In the genomic region with DNA sequence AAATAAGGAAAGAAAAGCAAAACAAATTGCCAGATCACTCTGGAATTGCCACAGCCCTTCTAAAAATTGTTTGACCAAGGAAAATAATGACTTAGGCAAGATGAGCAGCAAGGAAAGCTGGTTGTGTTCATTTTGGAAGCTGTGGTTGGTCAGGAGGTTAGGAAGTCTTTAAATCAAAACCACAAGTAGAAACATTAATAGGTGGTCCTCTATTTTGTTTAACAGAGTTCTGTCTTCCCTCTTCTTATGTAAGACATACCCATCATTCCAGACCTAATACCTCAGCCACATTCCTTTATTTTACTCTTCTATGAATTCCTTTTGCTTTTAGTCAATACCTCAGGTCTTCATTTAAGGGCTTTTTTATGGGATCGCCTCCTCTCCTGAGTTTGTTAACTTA, we compare ENCODE assay signal across 19 cellular contexts.
A peak's percentile ranks its signal among the peaks of the same experiment; 100 is the strongest.
DNase-seq lines count a peak whose midpoint lies in the region; ATAC-seq and TF ChIP-seq lines count a peak whose summit lies in the region.
"Had no signal": no experiment of that assay in that cellular context is flagged by ENCODE, and none has a peak within 500 bp of the region (broad histone marks: within the 10 kb centered on the region; RNA-seq: fewer than 3 reads in every experiment).

No MANE protein-coding gene starts in this region.

- peak; percentile 74 for DNase-seq in HFFc6
- no peak for DNase-seq in brain microvascular endothelial cell
- DNase-seq in iris pigment epithelial cell (ENCODE audit: low read depth): peak; percentile 79
- no peak for DNase-seq in thoracic aorta (ENCODE audit: low spot score)
- no peak for DNase-seq in UCSD-AML1 (lab: John Stamatoyannopoulos, UW; ENCODE audit: unreplicated experiment)
- no peak for DNase-seq in DMS153 (lab: John Stamatoyannopoulos, UW)
- no peak for DNase-seq in medulla oblongata (ENCODE audit: extremely low spot score)
- DNase-seq: activated B cell treated with CpG ODN at 0.5 μM for 24 hours; activated CD8-positive, alpha-beta memory T cell treated with anti-CD3 and anti-CD28 coated beads, Interleukin-2, amount 50 U/mL, for 48 hours; gastrocnemius medialis; NCI-H1930; NK-92 treated with Interleukin-12 subunit alpha and Interleukin-12 subunit beta, amount 100 ng/mL, for 24 hours; stimulated activated CD4-positive, alpha-beta T cell treated with anti-CD3 and anti-CD28 coated beads, Interleukin-12 subunit alpha, Interleukin-12 subunit beta, amount 100 ng/mL, for 4 hours; tibial artery had no signal

- H3K4me3 Mint-ChIP-seq in HFFc6: peak overlapping the region; percentile 72
- H3K4me3 Mint-ChIP-seq: activated B cell treated with CpG ODN at 0.5 μM for 24 hours; activated naive CD8-positive, alpha-beta T cell; neural progenitor cell had no signal

- no peaks in the 10 kb centered on the region for H3K9me3 ChIP-seq in thoracic aorta
- H3K9me3 ChIP-seq: gastrocnemius medialis, tibial artery had no signal

- no peak for TF ChIP-seq POLR2A in GM18505 (IDR thresholded peaks at IDR 0.05; ENCODE audit: borderline replicate concordance, extremely low read depth, insufficient read depth, insufficient read length)

- no peak overlapping the region for H3K4me3 ChIP-seq in brain microvascular endothelial cell (ENCODE audit: low read depth, low read length)
- no peak overlapping the region for H3K4me3 ChIP-seq in thoracic aorta
- H3K4me3 ChIP-seq: gastrocnemius medialis, neural progenitor cell, SK-N-MC, tibial artery had no signal

- TF ChIP-seq CTCF in HFFc6 (IDR thresholded peaks at IDR 0.05): no peak
- no peak for TF ChIP-seq CTCF in brain microvascular endothelial cell (IDR thresholded peaks at IDR 0.05; ENCODE audit: low read depth, low read length, missing control alignments)
- no peak for TF ChIP-seq CTCF in thoracic aorta (IDR thresholded peaks at IDR 0.05)

- H3K27ac ChIP-seq in brain microvascular endothelial cell: peak overlapping the region; percentile 45
- H3K27ac ChIP-seq in thoracic aorta: no peak overlapping the region
- H3K27ac ChIP-seq: neural progenitor cell, SK-N-MC, tibial artery had no signal

- peaks cover 5% of the 10 kb centered on the region; the same call in 1 of the 2 replicates for H3K9me3 Mint-ChIP-seq in HFFc6
- H3K9me3 Mint-ChIP-seq: activated B cell treated with CpG ODN at 0.5 μM for 24 hours had no signal

- peak; percentile 36 for ATAC-seq in thoracic aorta (ENCODE audit: insufficient number of reproducible peaks, low FRiP score, low read depth)
- no peak for ATAC-seq in GM18505 (IDR thresholded peaks at IDR 0.05; ENCODE audit: unreplicated experiment)
- ATAC-seq: left lobe of liver had no signal

- in situ Hi-C loops in brain microvascular endothelial cell (cut with HindIII; ENCODE audit: low pct_ligation_motif_present, low sequenced_read_pairs): no loop called here

- peak overlapping the region; percentile 90 for H3K27ac Mint-ChIP-seq in HFFc6
- H3K27ac Mint-ChIP-seq: activated B cell treated with CpG ODN at 0.5 μM for 24 hours; activated naive CD8-positive, alpha-beta T cell; neural progenitor cell had no signal

- no peaks in the 10 kb centered on the region for H3K27me3 ChIP-seq in brain microvascular endothelial cell (replicated peaks)
- no peaks in the 10 kb centered on the region for H3K27me3 ChIP-seq in thoracic aorta (replicated peaks; ENCODE audit: insufficient read depth)
- H3K27me3 ChIP-seq: gastrocnemius medialis, neural progenitor cell, tibial artery had no signal

- H3K4me1 ChIP-seq in thoracic aorta (ENCODE audit: control insufficient read depth in 1 of 2, low read depth in 2 of 2): no peaks in the 10 kb centered on the region
- H3K4me1 ChIP-seq: neural progenitor cell had no signal

- peaks cover 59% of the 10 kb centered on the region for H3K4me1 Mint-ChIP-seq in HFFc6 (ENCODE audit: low read depth)
- H3K4me1 Mint-ChIP-seq: activated B cell treated with CpG ODN at 0.5 μM for 24 hours had no signal

- H3K36me3 ChIP-seq in brain microvascular endothelial cell (replicated peaks) (no peaks in the 10 kb centered on the region), thoracic aorta (no peaks in the 10 kb centered on the region)
- H3K36me3 ChIP-seq: gastrocnemius medialis, neural progenitor cell, tibial artery had no signal

- H3K36me3 Mint-ChIP-seq in HFFc6 (ENCODE audit: low read depth): peaks cover 17% of the 10 kb centered on the region
- H3K36me3 Mint-ChIP-seq: activated naive CD8-positive, alpha-beta T cell had no signal

- H3K27me3 Mint-ChIP-seq in HFFc6 (ENCODE audit: insufficient read depth): no peaks in the 10 kb centered on the region; the same call in none of the 2 replicates
- H3K27me3 Mint-ChIP-seq: activated B cell treated with CpG ODN at 0.5 μM for 24 hours; activated naive CD8-positive, alpha-beta T cell had no signal

Comparison
In these comparisons a context has a peak if more than half of its experiments do, and no peak if none do; other contexts are left out.
1. DNase-seq: peak in HFFc6 (single experiment) and iris pigment epithelial cell (single experiment); none in brain microvascular endothelial cell (single experiment), thoracic aorta (single experiment), UCSD-AML1 (single experiment), DMS153 (single experiment) and medulla oblongata (single experiment).